ENCODE assay signal across 12 cellular contexts in genomic region chr17:64004903-64005733, GRCh38. TPM values are rescaled to one million over a fixed set of nuclear protein-coding genes. Genes with fewer than 3 reads are reported as not detected.
DNase-seq lines count a peak whose midpoint lies in the region; ATAC-seq and TF ChIP-seq lines count a peak whose summit lies in the region.
"Had no signal": no experiment of that assay in that cellular context is flagged by ENCODE, and none has a peak within 500 bp of the region (broad histone marks: within the 10 kb centered on the region; RNA-seq: fewer than 3 reads in every experiment).

No MANE protein-coding gene starts in this region.

- H3K9me3 Mint-ChIP-seq in activated T-cell treated with anti-CD3 and anti-CD28 coated beads, Interleukin-2, amount 50 U/mL, for 24 hours, result no peaks in the 10 kb centered on the region
- no peaks in the 10 kb centered on the region for H3K9me3 Mint-ChIP-seq in activated T-cell treated with anti-CD3 and anti-CD28 coated beads, Interleukin-2, amount 50 U/mL, for 4 hours
- no peaks in the 10 kb centered on the region for H3K9me3 Mint-ChIP-seq in immature natural killer cell

- 86% methylated on average over 16 of the region's 19 CpGs for WGBS in suprapubic skin

- H3K9me3 ChIP-seq in RWPE2 (ENCODE audit: severe bottlenecking) (no peaks in the 10 kb centered on the region), suprapubic skin (no peaks in the 10 kb centered on the region)
- H3K9me3 ChIP-seq: pancreas had no signal

- no peak overlapping the region for H3K4me3 Mint-ChIP-seq in activated T-cell treated with anti-CD3 and anti-CD28 coated beads, Interleukin-2, amount 50 U/mL, for 24 hours
- no peak overlapping the region for H3K4me3 Mint-ChIP-seq in activated T-cell treated with anti-CD3 and anti-CD28 coated beads, Interleukin-2, amount 50 U/mL, for 4 hours
- no peak overlapping the region for H3K4me3 Mint-ChIP-seq in immature natural killer cell
- H3K4me3 Mint-ChIP-seq: B cell had no signal

- no peaks in the 10 kb centered on the region for H3K27me3 Mint-ChIP-seq in activated T-cell treated with anti-CD3 and anti-CD28 coated beads, Interleukin-2, amount 50 U/mL, for 24 hours
- H3K27me3 Mint-ChIP-seq in activated T-cell treated with anti-CD3 and anti-CD28 coated beads, Interleukin-2, amount 50 U/mL, for 4 hours (ENCODE audit: low read depth), result no peaks in the 10 kb centered on the region
- peaks cover 0 to 1% (median 0%) of the 10 kb centered on the region in 3 donors for H3K27me3 Mint-ChIP-seq in immature natural killer cell (ENCODE audit: low read depth in 3 of 3)
- H3K27me3 Mint-ChIP-seq: B cell had no signal

- ATAC-seq in activated T-cell treated with anti-CD3 and anti-CD28 coated beads, Interleukin-2, amount 50 U/mL, for 4 hours, result no peak
- ATAC-seq in RWPE2 (ENCODE audit: low read depth), result no peak

- H3K4me1 ChIP-seq in RWPE2 (ENCODE audit: insufficient read depth, poor library complexity, severe bottlenecking), result peaks cover 2% of the 10 kb centered on the region
- peaks cover 25% of the 10 kb centered on the region for H3K4me1 ChIP-seq in suprapubic skin
- H3K4me1 ChIP-seq: pancreas had no signal

- H3K4me1 Mint-ChIP-seq in activated T-cell treated with anti-CD3 and anti-CD28 coated beads, Interleukin-2, amount 50 U/mL, for 24 hours (ENCODE audit: low read depth), result peaks cover 35% of the 10 kb centered on the region
- H3K4me1 Mint-ChIP-seq in activated T-cell treated with anti-CD3 and anti-CD28 coated beads, Interleukin-2, amount 50 U/mL, for 4 hours (ENCODE audit: low read depth), result peaks cover 37% of the 10 kb centered on the region
- peaks cover 38 to 40% of the 10 kb centered on the region in 2 donors for H3K4me1 Mint-ChIP-seq in immature natural killer cell

- peak overlapping the region; percentile 74 for H3K27ac Mint-ChIP-seq in activated T-cell treated with anti-CD3 and anti-CD28 coated beads, Interleukin-2, amount 50 U/mL, for 24 hours
- peak overlapping the region in 5 of 6 donors; percentile 58 to 81 (median 76) for H3K27ac Mint-ChIP-seq in immature natural killer cell
- H3K27ac Mint-ChIP-seq: B cell had no signal

- H3K27ac ChIP-seq in RWPE2 (ENCODE audit: poor library complexity, severe bottlenecking) (no peak overlapping the region), suprapubic skin (no peak overlapping the region)
- H3K27ac ChIP-seq: pancreas had no signal

- TF ChIP-seq EP300 in suprapubic skin (IDR thresholded peaks at IDR 0.05), result no peak

- no peak for TF ChIP-seq POLR2A in suprapubic skin (IDR thresholded peaks at IDR 0.05)

- H3K36me3 ChIP-seq in RWPE2 (ENCODE audit: low read depth) (no peaks in the 10 kb centered on the region), suprapubic skin (no peaks in the 10 kb centered on the region)
- H3K36me3 ChIP-seq: pancreas had no signal

- TF ChIP-seq CTCF in RWPE2 (IDR thresholded peaks at IDR 0.05; ENCODE audit: poor library complexity, severe bottlenecking) (no peak), suprapubic skin (IDR thresholded peaks at IDR 0.05) (no peak)

- peak; percentile 27 for DNase-seq in activated T-cell treated with anti-CD3 and anti-CD28 coated beads, Interleukin-2, amount 50 U/mL, for 24 hours
- DNase-seq in activated T-cell treated with anti-CD3 and anti-CD28 coated beads, Interleukin-2, amount 50 U/mL, for 4 hours, result no peak
- DNase-seq in RWPE2 (ENCODE audit: low spot score) (peak; percentile 63), immature natural killer cell (no peak), suprapubic skin (ENCODE audit: low spot score in 2 of 2) (peak; percentile 59 to 77), SHP77 (lab: John Stamatoyannopoulos, UW) (no peak), NCI-H1092 treated with DMSO at 0.1 percent for 48 hours (lab: John Stamatoyannopoulos, UW) (no peak), NCI-H524 (lab: John Stamatoyannopoulos, UW) (no peak)
- DNase-seq: stimulated activated CD4-positive, alpha-beta T cell treated with anti-CD3 and anti-CD28 coated beads, Interleukin-4, amount 100 ng/mL, for 24 hours; substantia nigra had no signal

- H3K27me3 ChIP-seq in RWPE2 (ENCODE audit: insufficient read depth, poor library complexity, severe bottlenecking), result no peaks in the 10 kb centered on the region
- peaks cover 2% of the 10 kb centered on the region for H3K27me3 ChIP-seq in suprapubic skin
- H3K27me3 ChIP-seq: pancreas had no signal

- H3K4me3 ChIP-seq in RWPE2 (ENCODE audit: severe bottlenecking), result no peak overlapping the region
- no peak overlapping the region for H3K4me3 ChIP-seq in suprapubic skin
- H3K4me3 ChIP-seq: pancreas had no signal

- H3K36me3 Mint-ChIP-seq in activated T-cell treated with anti-CD3 and anti-CD28 coated beads, Interleukin-2, amount 50 U/mL, for 24 hours (ENCODE audit: low read depth), result peaks cover 80% of the 10 kb centered on the region
- H3K36me3 Mint-ChIP-seq in activated T-cell treated with anti-CD3 and anti-CD28 coated beads, Interleukin-2, amount 50 U/mL, for 4 hours (ENCODE audit: insufficient read depth), result peaks cover 19% of the 10 kb centered on the region
- peaks cover 4 to 21% (median 11%) of the 10 kb centered on the region in 3 donors for H3K36me3 Mint-ChIP-seq in immature natural killer cell

RNA-seq across cellular contexts. Expression of gene PRR29, which starts 7.0 kb away (rescaled TPM):
- total RNA-seq in activated T-cell treated with anti-CD3 and anti-CD28 coated beads, Interleukin-2, amount 50 U/mL, for 4 hours, result under 1 TPM in 1 of 3 donors, not detected in 2; 0.16 TPM
- 1 to 10 TPM; 5.0 to 6.8 (median 5.5) TPM for polyA plus RNA-seq in immature natural killer cell
- under 1 TPM in 1 of 4 donors, not detected in 3; 0.30 TPM for total RNA-seq in suprapubic skin
- total RNA-seq: B cell had no signal

RNA-seq across cellular contexts. Expression of gene ICAM2, which starts 15.3 kb away (rescaled TPM):
- total RNA-seq in activated T-cell treated with anti-CD3 and anti-CD28 coated beads, Interleukin-2, amount 50 U/mL, for 4 hours, result 10 to 100 TPM; 67.0 to 88.9 (median 77.1) TPM
- 100 to 1,000 TPM; 327 to 535 (median 329) TPM for polyA plus RNA-seq in immature natural killer cell
- 10 to 100 TPM in 2 of 4 donors, 1 to 10 TPM in 2; 8.4 to 32.5 (median 14.9) TPM for total RNA-seq in suprapubic skin

RNA-seq across cellular contexts. Expression of gene SCN4A, which starts 32.4 kb away (rescaled TPM):
- under 1 TPM in 2 of 3 donors, not detected in 1; 0.05 to 0.14 TPM for total RNA-seq in activated T-cell treated with anti-CD3 and anti-CD28 coated beads, Interleukin-2, amount 50 U/mL, for 4 hours
- under 1 TPM in 1 of 3 donors, not detected in 2; 0.02 TPM for polyA plus RNA-seq in immature natural killer cell
- 1 to 10 TPM in 2 of 4 donors, under 1 TPM in 2; 0.45 to 4.5 (median 1.6) TPM for total RNA-seq in suprapubic skin

Comparison
In these comparisons a context has a peak if more than half of its experiments do, and no peak if none do; other contexts are left out.
1. DNase-seq: peak in activated T-cell treated with anti-CD3 and anti-CD28 coated beads, Interleukin-2, amount 50 U/mL, for 24 hours (single experiment), RWPE2 (single experiment) and suprapubic skin (2 of 2); none in activated T-cell treated with anti-CD3 and anti-CD28 coated beads, Interleukin-2, amount 50 U/mL, for 4 hours (single experiment), immature natural killer cell (0 of 3), SHP77 (0 of 2), NCI-H1092 treated with DMSO at 0.1 percent for 48 hours (single experiment) and NCI-H524 (0 of 2).